In genomic region chr1:66353207-66353606, GRCh38 we compare ENCODE assay signal across 9 cellular contexts.
DNase-seq lines count a peak whose midpoint lies in the region; ATAC-seq and TF ChIP-seq lines count a peak whose summit lies in the region.
"Had no signal": no experiment of that assay in that cellular context is flagged by ENCODE, and none has a peak within 500 bp of the region (broad histone marks: within the 10 kb centered on the region; RNA-seq: fewer than 3 reads in every experiment).

No MANE protein-coding gene starts in this region.

- H3K9ac ChIP-seq in HUES48 (ENCODE audit: low read depth, low read length) = no peak overlapping the region

- no peak for ATAC-seq in GM19395 (IDR thresholded peaks at IDR 0.05; ENCODE audit: unreplicated experiment)

- intact Hi-C loops in A673 (cut with micrococcal nuclease; ENCODE audit: unreplicated experiment) = loop anchor here (5.0 kb wide), 1 partner anchor 81 kb away; no protein-coding TSS in a partner anchor

- peaks cover 86% of the 10 kb centered on the region for H3K4me1 ChIP-seq in A673 (ENCODE audit: insufficient read depth, low read length, poor library complexity, severe bottlenecking)
- H3K4me1 ChIP-seq in HUES48 (ENCODE audit: control insufficient read depth, insufficient read depth, low read length) = peaks cover 86% of the 10 kb centered on the region

- in situ Hi-C loops in brain microvascular endothelial cell (cut with HindIII; ENCODE audit: low pct_ligation_motif_present, low sequenced_read_pairs) = no loop called here

- H3K4me3 ChIP-seq in A673 (ENCODE audit: low read depth, low read length, poor library complexity, severe bottlenecking) (peak overlapping the region; percentile 37), HUES48 (ENCODE audit: low read depth, low read length) (peak overlapping the region; percentile 8; the same call in 1 of the 2 replicates), brain microvascular endothelial cell (ENCODE audit: low read depth, low read length) (no peak overlapping the region)

- H3K36me3 ChIP-seq in A673 (ENCODE audit: insufficient read depth, low read length, poor library complexity, severe bottlenecking) (no peaks in the 10 kb centered on the region), HUES48 (ENCODE audit: control insufficient read depth, insufficient read depth, low read length) (peaks cover 4% of the 10 kb centered on the region; the same call in 1 of the 2 replicates), brain microvascular endothelial cell (replicated peaks) (no peaks in the 10 kb centered on the region)

- H3K27ac ChIP-seq in A673 (ENCODE audit: low read depth, low read length, poor library complexity, severe bottlenecking) (peak overlapping the region; percentile 94), HUES48 (ENCODE audit: low read depth, low read length) (no peak overlapping the region), cingulate gyrus (ENCODE audit: low read depth, low read length) (peak overlapping the region; percentile 22), brain microvascular endothelial cell (no peak overlapping the region)

- no peak for DNase-seq in A673 (ENCODE audit: low spot score)
- DNase-seq in middle frontal gyrus (ENCODE audit: extremely low spot score, low spot score) = peak; percentile 47
- no peak for DNase-seq in germinal center (ENCODE audit: low spot score)
- DNase-seq in activated gamma-delta T cell (lab: John Stamatoyannopoulos, UW) = no peak
- DNase-seq in brain microvascular endothelial cell = no peak
- DNase-seq: activated CD4-positive, alpha-beta T cell treated with anti-CD3 and anti-CD28 coated beads for 1 hour had no signal

- TF ChIP-seq CTCF in A673 (conservative IDR thresholded peaks at IDR 0.05; ENCODE audit: low read depth, low read length) = no peak
- no peak for TF ChIP-seq CTCF in brain microvascular endothelial cell (IDR thresholded peaks at IDR 0.05; ENCODE audit: low read depth, low read length, missing control alignments)

- CTCF ChIA-PET in A673 (lab: Charles Lee) = no interaction called here

- no TSS peak for BruUV-seq in A673 (replicated peaks; lab: Mats Ljungman, UMichigan)

- H3K27me3 ChIP-seq in A673 (replicated peaks; ENCODE audit: insufficient read depth, low read depth, low read length, poor library complexity) = no peaks in the 10 kb centered on the region
- no peaks in the 10 kb centered on the region for H3K27me3 ChIP-seq in HUES48 (ENCODE audit: control insufficient read depth, insufficient read depth, low read length)
- no peaks in the 10 kb centered on the region for H3K27me3 ChIP-seq in brain microvascular endothelial cell (replicated peaks)

- POLR2A ChIA-PET in A673 (lab: Charles Lee; ENCODE audit: low non-redundant PET) = interaction anchor here (0.5 kb wide), 1 partner anchor 14 kb away, joined by 7 read pairs; no protein-coding TSS in a partner anchor

- no peaks in the 10 kb centered on the region for H3K9me3 ChIP-seq in A673 (ENCODE audit: low read depth, low read length, poor library complexity, severe bottlenecking)
- H3K9me3 ChIP-seq in HUES48 (ENCODE audit: control insufficient read depth, insufficient read depth, low read length) = no peaks in the 10 kb centered on the region

Comparison
In these comparisons a context has a peak if more than half of its experiments do, and no peak if none do; other contexts are left out.
1. H3K27ac ChIP-seq: peak in A673 (single experiment) and cingulate gyrus (single experiment); none in HUES48 (single experiment) and brain microvascular endothelial cell (single experiment).